In the genomic region with DNA sequence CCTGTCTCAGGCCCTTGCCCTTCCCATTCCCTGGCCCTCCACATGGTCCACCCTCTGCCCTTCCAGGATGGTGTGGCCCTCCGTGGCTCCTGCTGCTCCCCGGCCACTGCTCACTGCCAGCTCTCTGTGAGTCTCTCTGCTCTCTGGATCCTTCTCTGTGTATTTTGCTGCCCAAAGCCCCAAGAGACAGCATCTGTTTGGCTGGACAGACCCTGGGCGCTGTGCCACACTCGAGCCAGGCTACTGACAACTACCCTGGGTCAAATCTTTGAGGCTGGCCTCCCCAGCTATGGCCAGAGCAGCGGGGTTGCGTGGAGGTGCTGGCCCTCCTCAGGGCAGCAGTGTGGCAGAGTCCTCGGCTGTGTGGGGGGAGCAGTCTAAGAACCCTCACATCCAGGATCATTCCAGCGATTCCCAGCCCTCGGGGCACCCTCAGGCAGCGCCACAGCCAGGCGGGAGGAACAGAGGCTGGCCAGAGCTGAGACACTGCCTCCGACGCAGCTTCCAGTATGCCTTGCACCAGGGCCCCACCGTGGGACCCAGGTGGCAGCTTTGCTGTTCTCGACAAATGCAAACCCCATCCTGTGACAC, we compare ENCODE assay signal across 11 cellular contexts.
DNase-seq lines count a peak whose midpoint lies in the region; ATAC-seq and TF ChIP-seq lines count a peak whose summit lies in the region.
"Had no signal": no experiment of that assay in that cellular context is flagged by ENCODE, and none has a peak within 500 bp of the region (broad histone marks: within the 10 kb centered on the region; RNA-seq: fewer than 3 reads in every experiment).

No MANE protein-coding gene starts in this region.

- ATAC-seq in gastrocnemius medialis, result peak; percentile 14 to 21
- no peak for ATAC-seq in GM19351 (IDR thresholded peaks at IDR 0.05; ENCODE audit: unreplicated experiment)
- ATAC-seq in HG03442 (IDR thresholded peaks at IDR 0.05; ENCODE audit: unreplicated experiment), result no peak
- ATAC-seq: T-helper 17 cell had no signal

- peak overlapping the region; percentile 69 to 76 (median 73) for H3K27ac ChIP-seq in gastrocnemius medialis

- no peak overlapping the region for H3K4me3 ChIP-seq in gastrocnemius medialis

- H3K9me3 ChIP-seq in gastrocnemius medialis, result no peaks in the 10 kb centered on the region

- TF ChIP-seq POLR2A in gastrocnemius medialis (IDR thresholded peaks at IDR 0.05), result no peak

- in situ Hi-C loops in gastrocnemius medialis (cut with MboI; ENCODE audit: low sequenced_read_pairs in 4 of 4), result no loop called here

- intact Hi-C loops in gastrocnemius medialis (cut with DNase I; ENCODE audit: low total_unique reads), result no loop called here

- H3K27me3 ChIP-seq in gastrocnemius medialis, result no peaks in the 10 kb centered on the region

- peaks cover 14 to 15% of the 10 kb centered on the region in 2 donors for H3K4me1 ChIP-seq in gastrocnemius medialis

- DNase-seq in Ammon's horn (ENCODE audit: low spot score) (peak; percentile 66), anterior cingulate cortex (lab: John Stamatoyannopoulos, UW) (peak in 32 of 58 donors; percentile 15 to 70 (median 34)), hippocampal formation (lab: John Stamatoyannopoulos, UW) (peak; percentile 24 to 46), gastrocnemius medialis (peak in 1 of 2 donors; percentile 53), NCI-H1417 (lab: John Stamatoyannopoulos, UW) (no peak), NCI-H1436 treated with DMSO at 0.1 percent for 48 hours (lab: John Stamatoyannopoulos, UW) (no peak)
- DNase-seq: effector CD4-positive, alpha-beta T cell; NCI-H2029 treated with DMSO at 0.1 percent for 48 hours; T-helper 17 cell had no signal

- no peak for TF ChIP-seq CTCF in gastrocnemius medialis (IDR thresholded peaks at IDR 0.05 in 4 of 5, conservative IDR thresholded peaks at IDR 0.05 in 1 of 5)

- H3K36me3 ChIP-seq in gastrocnemius medialis, result no peaks in the 10 kb centered on the region

Comparison
In these comparisons a context has a peak if more than half of its experiments do, and no peak if none do; other contexts are left out.
1. DNase-seq: peak in Ammon's horn (single experiment), anterior cingulate cortex (32 of 58) and hippocampal formation (2 of 2); none in NCI-H1417 (0 of 3) and NCI-H1436 treated with DMSO at 0.1 percent for 48 hours (single experiment).
2. ATAC-seq: peak in gastrocnemius medialis (2 of 2); none in GM19351 (single experiment) and HG03442 (single experiment).